19 cellular contexts compared by ENCODE assay signal in genomic region chr16:65125871-65126270, GRCh38. TPM values are rescaled to one million over a fixed set of nuclear protein-coding genes. Genes with fewer than 3 reads are reported as not detected.
DNase-seq lines count a peak whose midpoint lies in the region; ATAC-seq and TF ChIP-seq lines count a peak whose summit lies in the region.
"Had no signal": no experiment of that assay in that cellular context is flagged by ENCODE, and none has a peak within 500 bp of the region (broad histone marks: within the 10 kb centered on the region; RNA-seq: fewer than 3 reads in every experiment).

No MANE protein-coding gene starts in this region.

- H3K27me3 ChIP-seq in Caco-2 (replicated peaks; ENCODE audit: control insufficient read depth, insufficient read depth, low read length) (peaks cover 2% of the 10 kb centered on the region), right lobe of liver (peaks cover 0 to 9% of the 10 kb centered on the region in 2 donors)
- H3K27me3 ChIP-seq: vagina had no signal

- peaks cover 51% of the 10 kb centered on the region for H3K4me1 ChIP-seq in Caco-2
- peaks cover 0 to 8% (median 0%) of the 10 kb centered on the region in 4 donors for H3K4me1 ChIP-seq in right lobe of liver
- H3K4me1 ChIP-seq: left lung had no signal

- no peak for TF ChIP-seq CTCF in Caco-2 (IDR thresholded peaks at IDR 0.05; ENCODE audit: insufficient read depth in 1 of 2, low read depth in 1 of 2, low read length in 1 of 2, severe bottlenecking in 1 of 2, unreplicated experiment in 1 of 2)
- no peak for TF ChIP-seq CTCF in epithelial cell of esophagus (IDR thresholded peaks at IDR 0.05; ENCODE audit: insufficient read depth, low read depth, low read length, missing control alignments)
- no peak for TF ChIP-seq CTCF in nephron progenitor cell (IDR thresholded peaks at IDR 0.05)
- TF ChIP-seq CTCF in right lobe of liver (IDR thresholded peaks at IDR 0.05), result no peak

- no peak for TF ChIP-seq POLR2A in right lobe of liver (IDR thresholded peaks at IDR 0.05)

- H3K27me3 Mint-ChIP-seq in Caco-2 (ENCODE audit: insufficient read depth, unreplicated experiment) (peaks cover 14% of the 10 kb centered on the region), nephron progenitor cell (ENCODE audit: low read depth, poor library complexity) (peaks cover 3% of the 10 kb centered on the region)

- H3K9me3 ChIP-seq in Caco-2, result no peaks in the 10 kb centered on the region
- no peaks in the 10 kb centered on the region for H3K9me3 ChIP-seq in right lobe of liver
- H3K9me3 ChIP-seq: left lung, vagina had no signal

- H3K4me1 Mint-ChIP-seq in Caco-2 (ENCODE audit: low read depth, unreplicated experiment), result peaks cover 15% of the 10 kb centered on the region
- peaks cover 39% of the 10 kb centered on the region for H3K4me1 Mint-ChIP-seq in nephron progenitor cell
- H3K4me1 Mint-ChIP-seq: activated naive CD4-positive, alpha-beta T cell treated with anti-CD3 and anti-CD28 coated beads, Interleukin-2, amount 10 ng/mL, durations not matched to agents 7 days and 5 days; IgD-negative memory B cell; T-helper 17 cell had no signal

- BruUV-seq in Caco-2 (replicated peaks; lab: Mats Ljungman, UMichigan), result no TSS peak

- H3K36me3 Mint-ChIP-seq in Caco-2 (ENCODE audit: insufficient read depth, unreplicated experiment) (no peaks in the 10 kb centered on the region), nephron progenitor cell (ENCODE audit: low read depth) (no peaks in the 10 kb centered on the region)
- H3K36me3 Mint-ChIP-seq: activated naive CD4-positive, alpha-beta T cell treated with anti-CD3 and anti-CD28 coated beads, Interleukin-2, amount 10 ng/mL, durations not matched to agents 7 days and 5 days; IgD-negative memory B cell; stimulated activated memory B cell treated with anti-CD40 and anti-IgM and Interleukin-4, amounts not matched to agents 10 μg/mL and 1 μg/mL and 100 μg/mL, for 72 hours had no signal

- H3K9me3 Mint-ChIP-seq in Caco-2 (ENCODE audit: unreplicated experiment), result no peaks in the 10 kb centered on the region
- no peaks in the 10 kb centered on the region for H3K9me3 Mint-ChIP-seq in nephron progenitor cell
- H3K9me3 Mint-ChIP-seq: activated naive CD4-positive, alpha-beta T cell treated with anti-CD3 and anti-CD28 coated beads, Interleukin-2, amount 10 ng/mL, durations not matched to agents 7 days and 5 days; endodermal cell; stimulated activated memory B cell treated with anti-CD40 and anti-IgM and Interleukin-4, amounts not matched to agents 10 μg/mL and 1 μg/mL and 100 μg/mL, for 72 hours had no signal

- no peak overlapping the region for H3K27ac ChIP-seq in right lobe of liver
- H3K27ac ChIP-seq: vagina had no signal

- intact Hi-C loops in Caco-2 (cut with micrococcal nuclease; ENCODE audit: unreplicated experiment), result loop anchor here (10.0 kb wide), 1 partner anchor 1149 kb away; no protein-coding TSS in a partner anchor
- intact Hi-C loops in right lobe of liver (cut with DNase I), result no loop called here

- peak in 1 of 2 experiments; percentile 50 for DNase-seq in Caco-2
- peak; percentile 22 to 60 for DNase-seq in NOMO-1 (lab: John Stamatoyannopoulos, UW; ENCODE audit: unreplicated experiment in 2 of 2)
- peak; percentile 34 for DNase-seq in epithelial cell of esophagus (ENCODE audit: low read depth)
- DNase-seq in nephron progenitor cell, result no peak
- DNase-seq in right lobe of liver, result no peak
- no peak for DNase-seq in SK-N-DZ (ENCODE audit: low spot score)
- DNase-seq in NCI-H82 (lab: John Stamatoyannopoulos, UW), result no peak
- DNase-seq: activated CD4-positive, alpha-beta T cell treated with anti-CD3 and anti-CD28 coated beads for 1 hour; activated naive CD4-positive, alpha-beta T cell treated with anti-CD3 and anti-CD28 coated beads, Interleukin-2, amount 10 ng/mL, durations not matched to agents 7 days and 5 days; central memory CD4-positive, alpha-beta T cell; endodermal cell; left lung; NCI-H1436; T-helper 17 cell had no signal

- 29% methylated on average over 5 of the region's 5 CpGs for WGBS in right lobe of liver (ENCODE audit: insufficient coverage, low coverage, low lambda C conversion rate, missing lambda C conversion rate)

- CTCF ChIA-PET in Caco-2 (lab: Charles Lee), result no interaction called here

- H3K36me3 ChIP-seq in Caco-2 (ENCODE audit: control insufficient read depth, insufficient read depth, low read length) (no peaks in the 10 kb centered on the region; the same call in 1 of the 2 replicates), right lobe of liver (no peaks in the 10 kb centered on the region)
- H3K36me3 ChIP-seq: left lung, vagina had no signal

- ATAC-seq in right lobe of liver (no peak), HG03520 (IDR thresholded peaks at IDR 0.05; ENCODE audit: unreplicated experiment) (no peak)
- ATAC-seq: left lung; sciatic nerve; stimulated activated memory B cell treated with anti-CD40 and anti-IgM and Interleukin-4, amounts not matched to agents 10 μg/mL and 1 μg/mL and 100 μg/mL, for 72 hours; T-helper 17 cell had no signal

- H3K4me3 ChIP-seq in Caco-2 (ENCODE audit: low read depth, low read length) (no peak overlapping the region), epithelial cell of esophagus (ENCODE audit: low read length) (no peak overlapping the region), right lobe of liver (no peak overlapping the region)
- H3K4me3 ChIP-seq: left lung, vagina had no signal

- H3K4me3 Mint-ChIP-seq in Caco-2 (ENCODE audit: unreplicated experiment) (peak overlapping the region; percentile 28), nephron progenitor cell (peak overlapping the region; percentile 93)
- H3K4me3 Mint-ChIP-seq: activated naive CD4-positive, alpha-beta T cell treated with anti-CD3 and anti-CD28 coated beads, Interleukin-2, amount 10 ng/mL, durations not matched to agents 7 days and 5 days; endodermal cell; IgD-negative memory B cell; stimulated activated memory B cell treated with anti-CD40 and anti-IgM and Interleukin-4, amounts not matched to agents 10 μg/mL and 1 μg/mL and 100 μg/mL, for 72 hours; T-helper 17 cell had no signal

- H3K27ac Mint-ChIP-seq in Caco-2 (ENCODE audit: unreplicated experiment), result peak overlapping the region; percentile 32
- peak overlapping the region; percentile 80 for H3K27ac Mint-ChIP-seq in nephron progenitor cell
- H3K27ac Mint-ChIP-seq: activated naive CD4-positive, alpha-beta T cell treated with anti-CD3 and anti-CD28 coated beads, Interleukin-2, amount 10 ng/mL, durations not matched to agents 7 days and 5 days; endodermal cell; IgD-negative memory B cell; stimulated activated memory B cell treated with anti-CD40 and anti-IgM and Interleukin-4, amounts not matched to agents 10 μg/mL and 1 μg/mL and 100 μg/mL, for 72 hours; T-helper 17 cell had no signal

- POLR2A ChIA-PET in Caco-2 (lab: Charles Lee), result no interaction called here

RNA-seq across cellular contexts. Expression of gene CDH11, which starts 4.0 kb away (rescaled TPM):
- total RNA-seq in Caco-2 (2022) (0.37 TPM in 1 of 2 replicates, not detected in the other), right lobe of liver (1 to 10 TPM; 1.2 to 6.6 (median 3.0) TPM)
- polyA plus RNA-seq in SK-N-DZ (2014; cell fraction: cytosol; rRNA removed), result 71.7 and 126 TPM in 2 replicates
- 43.4 and 75.2 TPM in 2 replicates for polyA plus RNA-seq in SK-N-DZ (2014; cell fraction: nucleus; rRNA removed)
- total RNA-seq: T-helper 17 cell had no signal
- polyA plus RNA-seq: IgD-negative memory B cell had no signal

Comparison
In these comparisons a context has a peak if more than half of its experiments do, and no peak if none do; other contexts are left out.
1. DNase-seq: peak in NOMO-1 (2 of 2) and epithelial cell of esophagus (single experiment); none in nephron progenitor cell (single experiment), right lobe of liver (0 of 3), SK-N-DZ (single experiment) and NCI-H82 (single experiment).